ENCODE assay signal across 8 cellular contexts in genomic region chr22:28741200-28741757, GRCh38. TPM values are rescaled to one million over a fixed set of nuclear protein-coding genes. Genes with fewer than 3 reads are reported as not detected.
DNase-seq lines count a peak whose midpoint lies in the region; ATAC-seq and TF ChIP-seq lines count a peak whose summit lies in the region.

No MANE protein-coding gene starts in this region.

- peak overlapping the region; percentile 91 for H3K27ac ChIP-seq in neutrophil

- no peaks in the 10 kb centered on the region for H3K27me3 Mint-ChIP-seq in Calu3 (ENCODE audit: unreplicated experiment)
- H3K27me3 Mint-ChIP-seq in effector memory CD8-positive, alpha-beta T cell = no peaks in the 10 kb centered on the region

- H3K4me1 ChIP-seq in neutrophil (ENCODE audit: control insufficient read depth in 1 of 2, insufficient read depth in 1 of 2, low read depth in 1 of 2, low read length in 1 of 2) = peaks cover 22 to 25% of the 10 kb centered on the region in 2 experiments

- no peak for DNase-seq in Calu3
- DNase-seq in NCI-H69 (lab: John Stamatoyannopoulos, UW) = peak; percentile 73
- no peak for DNase-seq in effector memory CD8-positive, alpha-beta T cell
- no peak for DNase-seq in amniotic stem cell (lab: John Stamatoyannopoulos, UW)
- no peak for DNase-seq in AG20443 (ENCODE audit: low spot score)
- no peak for DNase-seq in KBM-7
- no peak for DNase-seq in HuH-7 (ENCODE audit: low spot score)

- H3K27ac Mint-ChIP-seq in Calu3 (ENCODE audit: unreplicated experiment) = peak overlapping the region; percentile 87
- H3K27ac Mint-ChIP-seq in effector memory CD8-positive, alpha-beta T cell = peak overlapping the region; percentile 68 to 93

- TSS peak; percentile 81 for BruUV-seq in Calu3 (replicated peaks; lab: Mats Ljungman, UMichigan)

- H3K4me3 Mint-ChIP-seq in Calu3 (ENCODE audit: low read depth, unreplicated experiment) = peak overlapping the region; percentile 90
- peak overlapping the region; percentile 81 to 93 for H3K4me3 Mint-ChIP-seq in effector memory CD8-positive, alpha-beta T cell

- H3K9me3 ChIP-seq in neutrophil = no peaks in the 10 kb centered on the region

- H3K36me3 ChIP-seq in neutrophil = no peaks in the 10 kb centered on the region

- H3K9me3 Mint-ChIP-seq in Calu3 (ENCODE audit: low read depth, unreplicated experiment) = no peaks in the 10 kb centered on the region
- no peaks in the 10 kb centered on the region for H3K9me3 Mint-ChIP-seq in effector memory CD8-positive, alpha-beta T cell

- in situ Hi-C loops in KBM-7 (cut with MboI; ENCODE audit: low pct_unique_long_range_greater_than_20kb, low sequenced_read_pairs) = no loop called here

- H3K27me3 ChIP-seq in neutrophil = no peaks in the 10 kb centered on the region

- intact Hi-C loops in Calu3 (cut with micrococcal nuclease; ENCODE audit: unreplicated experiment) = loop anchor here (5.0 kb wide), 1 partner anchor 86 kb away; no protein-coding TSS in a partner anchor

- CTCF ChIA-PET in Calu3 (lab: Charles Lee) = interaction anchor here (1.2 kb wide), 1 partner anchor 18 kb away, joined by 7 read pairs; no protein-coding TSS in a partner anchor

- H3K36me3 Mint-ChIP-seq in Calu3 (ENCODE audit: insufficient read depth, unreplicated experiment) = peaks cover 37% of the 10 kb centered on the region
- peaks cover 30% of the 10 kb centered on the region for H3K36me3 Mint-ChIP-seq in effector memory CD8-positive, alpha-beta T cell (ENCODE audit: insufficient read depth)

- peaks cover 29% of the 10 kb centered on the region for H3K4me1 Mint-ChIP-seq in Calu3 (ENCODE audit: low read depth, unreplicated experiment)
- peaks cover 21 to 25% of the 10 kb centered on the region in 2 donors for H3K4me1 Mint-ChIP-seq in effector memory CD8-positive, alpha-beta T cell (ENCODE audit: low read depth in 2 of 2)

- peak overlapping the region; percentile 98 to 99 for H3K4me3 ChIP-seq in neutrophil (ENCODE audit: low read depth in 1 of 2, low read length in 1 of 2)

- TF ChIP-seq CTCF in Calu3 (IDR thresholded peaks at IDR 0.05; ENCODE audit: unreplicated experiment) (no peak), neutrophil (IDR thresholded peaks at IDR 0.05) (no peak)

- no peak for ATAC-seq in effector memory CD8-positive, alpha-beta T cell (replicated peaks)

RNA-seq across cellular contexts. Expression of gene CHEK2, which starts 0.3 kb away (rescaled TPM):
- 27.0 and 35.7 TPM in 2 replicates for total RNA-seq in Calu3 (2022)

RNA-seq across cellular contexts. Expression of gene HSCB, which starts 0.6 kb away (rescaled TPM):
- 15.7 and 16.5 TPM in 2 replicates for total RNA-seq in Calu3 (2022)

RNA-seq across cellular contexts. Expression of gene CCDC117, which starts 31.2 kb away (rescaled TPM):
- total RNA-seq in Calu3 (2022) = 25.4 and 27.0 TPM in 2 replicates

RNA-seq across cellular contexts. Expression of gene XBP1, which starts 59.1 kb away (rescaled TPM):
- total RNA-seq in Calu3 (2022) = 179 and 192 TPM in 2 replicates
